25 cellular contexts compared by ENCODE assay signal in genomic region chr1:220325306-220325995, GRCh38. TPM values are rescaled to one million over a fixed set of nuclear protein-coding genes. Genes with fewer than 3 reads are reported as not detected.
DNase-seq lines count a peak whose midpoint lies in the region; ATAC-seq, FAIRE-seq and TF ChIP-seq lines count a peak whose summit lies in the region.
"Had no signal": no experiment of that assay in that cellular context is flagged by ENCODE, and none has a peak within 500 bp of the region (broad histone marks: within the 10 kb centered on the region; RNA-seq: fewer than 3 reads in every experiment).

No MANE protein-coding gene starts in this region.

- H3K27ac ChIP-seq in KMS-11 = peak overlapping the region; percentile 50
- no peak overlapping the region for H3K27ac ChIP-seq in RWPE1
- H3K27ac ChIP-seq in gastroesophageal sphincter = no peak overlapping the region
- H3K27ac ChIP-seq: A549, neutrophil, upper lobe of right lung, WERI-Rb-1 had no signal

- no peak overlapping the region; the same call in 1 of the 2 replicates for H3K9ac ChIP-seq in KMS-11

- no peaks in the 10 kb centered on the region for H3K9me3 ChIP-seq in gastroesophageal sphincter
- H3K9me3 ChIP-seq: A549, neutrophil, upper lobe of right lung had no signal

- peak overlapping the region; percentile 76 for H3K4me2 ChIP-seq in KMS-11
- H3K4me2 ChIP-seq: A549, smooth muscle cell had no signal

- 57 to 85% methylated on average over 1 to 3 of the region's 4 CpGs for WGBS in gastroesophageal sphincter (ENCODE audit: low coverage in 1 of 2), 2 donors

- POLR2A ChIA-PET in RWPE1 (lab: Yijun Ruan, JAX; ENCODE audit: low non-redundant PET) = no interaction called here

- TF ChIP-seq EP300 in gastroesophageal sphincter (IDR thresholded peaks at IDR 0.05) = no peak

- DNase-seq in A172 (ENCODE audit: low spot score) (peak; percentile 28), OCI-M1 (lab: John Stamatoyannopoulos, UW) (peak; percentile 19), islet precursor cell (peak; percentile 61), GM12892 (ENCODE audit: insufficient read length) (no peak), RWPE1 (ENCODE audit: low spot score) (no peak)
- DNase-seq in activated T-cell treated with anti-CD3 and anti-CD28 coated beads, Interleukin-2, amount 50 U/mL, for 48 hours = no peak
- DNase-seq: activated CD4-positive, alpha-beta T cell treated with anti-CD3 and anti-CD28 coated beads, Interleukin-2, amount 10 ng/mL, durations not matched to agents 7 days and 5 days; activated CD8-positive, alpha-beta memory T cell treated with anti-CD3 and anti-CD28 coated beads, Interleukin-2, amount 10 ng/mL, durations not matched to agents 7 days and 5 days; anterior cingulate cortex; caudate nucleus; CD8-positive, alpha-beta memory T cell; GDM1; NCI-H2171; NCI-H524 treated with DMSO at 0.1 percent for 48 hours; stimulated activated CD4-positive, alpha-beta T cell treated with anti-CD3 and anti-CD28 coated beads, Interleukin-2, amount 100 ng/mL, for 24 hours; upper lobe of right lung; WERI-Rb-1 had no signal

- peak overlapping the region; percentile 12; the same call in 1 of the 2 replicates for H2AFZ ChIP-seq in KMS-11 (ENCODE audit: low read depth)

- TF ChIP-seq CTCF in KMS-11 (conservative IDR thresholded peaks at IDR 0.05; ENCODE audit: low read depth, low read length) (no peak), RWPE1 (conservative IDR thresholded peaks at IDR 0.05; ENCODE audit: low read depth) (no peak), gastroesophageal sphincter (IDR thresholded peaks at IDR 0.05) (no peak)

- FAIRE-seq in GM12892 (lab: Jason Lieb, UNC) = no peak
- FAIRE-seq: A549, endometrium, H54 had no signal

- H3K27me3 ChIP-seq in KMS-11 (ENCODE audit: insufficient read depth, low read depth) = no peaks in the 10 kb centered on the region
- H3K27me3 ChIP-seq in gastroesophageal sphincter = no peaks in the 10 kb centered on the region
- H3K27me3 ChIP-seq: neutrophil had no signal

- no peaks in the 10 kb centered on the region for H3K79me2 ChIP-seq in KMS-11 (ENCODE audit: insufficient read depth, low read depth)

- H4K20me1 ChIP-seq in KMS-11 (ENCODE audit: insufficient read depth) = no peaks in the 10 kb centered on the region

- CTCF ChIA-PET in RWPE1 (lab: Yijun Ruan, JAX) = no interaction called here

- H3K4me3 ChIP-seq in KMS-11 (IDR thresholded peaks at IDR 0.05; ENCODE audit: insufficient read depth, low read depth, low read length) (no peak overlapping the region), gastroesophageal sphincter (no peak overlapping the region)
- H3K4me3 ChIP-seq: A549, lung, smooth muscle cell, upper lobe of right lung had no signal

- no peaks in the 10 kb centered on the region for H3K36me3 ChIP-seq in KMS-11 (ENCODE audit: insufficient read depth)
- no peaks in the 10 kb centered on the region for H3K36me3 ChIP-seq in gastroesophageal sphincter
- H3K36me3 ChIP-seq: neutrophil, upper lobe of right lung, WERI-Rb-1 had no signal

- TF ChIP-seq POLR2A in GM12892 (IDR thresholded peaks at IDR 0.05; ENCODE audit: low read depth, low read length) (no peak), gastroesophageal sphincter (IDR thresholded peaks at IDR 0.05) (no peak)

- peaks cover 57% of the 10 kb centered on the region for H3K4me1 ChIP-seq in KMS-11 (ENCODE audit: low read depth, poor library complexity, severe bottlenecking)
- no peaks in the 10 kb centered on the region for H3K4me1 ChIP-seq in gastroesophageal sphincter
- H3K4me1 ChIP-seq: A549, upper lobe of right lung had no signal

- ATAC-seq in gastroesophageal sphincter = no peak
- ATAC-seq: A549; activated CD8-positive, alpha-beta memory T cell treated with anti-CD3 and anti-CD28 coated beads, Interleukin-2, amount 10 ng/mL, durations not matched to agents 7 days and 5 days; upper lobe of right lung had no signal

RNA-seq across cellular contexts. Expression of gene RAB3GAP2, which starts 53.2 kb away (rescaled TPM):
- total RNA-seq in A172 (2014; rRNA removed; shearing (Covaris generic)) = 24.0 and 30.0 TPM in 2 replicates
- 34.9 TPM for polyA plus RNA-seq in GM12892 (2012; ENCODE audit: missing spikeins)
- 10 to 100 TPM; 19.9 to 35.3 (median 27.3) TPM for total RNA-seq in gastroesophageal sphincter

Comparison
In these comparisons a context has a peak if more than half of its experiments do, and no peak if none do; other contexts are left out.
1. DNase-seq: peak in A172 (single experiment), OCI-M1 (single experiment) and islet precursor cell (single experiment); none in GM12892 (single experiment), RWPE1 (single experiment) and activated T-cell treated with anti-CD3 and anti-CD28 coated beads, Interleukin-2, amount 50 U/mL, for 48 hours (0 of 2).